ENCODE assay signal across 1 cellular context in genomic region chr3:65500398-65501306, GRCh38.
TF ChIP-seq lines count a peak whose summit lies in the region.

No MANE protein-coding gene starts in this region.

TF ChIP-seq in K562, 482 proteins besides CTCF, POLR2A, EP300 and RAD21 (continued from another document):
- TF ChIP-seq ZKSCAN8 (CRISPR knock-in tag; IDR thresholded peaks at IDR 0.05) (no peak; the same call in 1 of the 2 replicates), ZNF592 (IDR thresholded peaks at IDR 0.05) (0 out of 2 replicates have a peak, but pooled peaks have one; percentile 54), CHD4 (IDR thresholded peaks at IDR 0.05; ENCODE audit: insufficient read depth, insufficient replicate concordance, low read depth, low read length, poor library complexity, severe bottlenecking) (no peak), RFX7 (CRISPR knock-in tag; IDR thresholded peaks at IDR 0.05) (no peak), NR2C2 (CRISPR knock-in tag; IDR thresholded peaks at IDR 0.05) (no peak), NR2C2 (tag; IDR thresholded peaks at IDR 0.05) (0 out of 2 replicates have a peak, but pooled peaks have one; percentile 41), VEZF1 (CRISPR knock-in tag; IDR thresholded peaks at IDR 0.05) (peak; percentile 30), CTBP1 (IDR thresholded peaks at IDR 0.05; ENCODE audit: borderline replicate concordance) (peak; percentile 69), NFRKB (IDR thresholded peaks at IDR 0.05; ENCODE audit: low read depth) (peak; percentile 33; the same call in 1 of the 2 replicates), SMARCE1 (IDR thresholded peaks at IDR 0.05) (peak; percentile 92), MGA (IDR thresholded peaks at IDR 0.05) (peak; percentile 58; the same call in 1 of the 2 replicates), ZNF395 (CRISPR knock-in tag; IDR thresholded peaks at IDR 0.05) (0 out of 2 replicates have a peak, but pooled peaks have one; percentile 30), ZNF165 (CRISPR knock-in tag; IDR thresholded peaks at IDR 0.05; ENCODE audit: borderline replicate concordance) (no peak), SMARCA4 (IDR thresholded peaks at IDR 0.05) (peak; percentile 94), MAFG (tag; conservative IDR thresholded peaks at IDR 0.05) (peak; percentile 57), ZBED1 (IDR thresholded peaks at IDR 0.05) (0 out of 2 replicates have a peak, but pooled peaks have one; percentile 44), ZNF23 (CRISPR knock-in tag; IDR thresholded peaks at IDR 0.05) (no peak), CHAMP1 (IDR thresholded peaks at IDR 0.05) (peak; percentile 91), ZBTB2 (IDR thresholded peaks at IDR 0.05) (peak; percentile 77; the same call in 1 of the 2 replicates), E2F3 (CRISPR knock-in tag; IDR thresholded peaks at IDR 0.05) (no peak), ZKSCAN3 (CRISPR knock-in tag; IDR thresholded peaks at IDR 0.05) (no peak), PML (IDR thresholded peaks at IDR 0.05; ENCODE audit: low read length) (peak; percentile 95)
